Comparison of ENCODE assay signal across 17 cellular contexts in genomic region chr7:86953653-86954336, GRCh38.
DNase-seq lines count a peak whose midpoint lies in the region; ATAC-seq, FAIRE-seq and TF ChIP-seq lines count a peak whose summit lies in the region.
"Had no signal": no experiment of that assay in that cellular context is flagged by ENCODE, and none has a peak within 500 bp of the region (broad histone marks: within the 10 kb centered on the region; RNA-seq: fewer than 3 reads in every experiment).

No MANE protein-coding gene starts in this region.

- TF ChIP-seq EP300 in HepG2 (IDR thresholded peaks at IDR 0.05; ENCODE audit: low read depth in 2 of 2, low read length in 2 of 2): no peak; a peak in 1 of 4 replicates
- no peak for TF ChIP-seq EP300 in HepG2 (CRISPR knock-in tag; IDR thresholded peaks at IDR 0.05; ENCODE audit: borderline replicate concordance)

- H3K36me3 ChIP-seq in HepG2 (replicated peaks in 1 of 2; ENCODE audit: control insufficient read depth in 1 of 2, insufficient read depth in 2 of 2, low read length in 2 of 2) (no peaks in the 10 kb centered on the region), right lobe of liver (no peaks in the 10 kb centered on the region), lung (ENCODE audit: control insufficient read depth in 2 of 2, insufficient read depth in 2 of 2, low read length in 2 of 2) (no peaks in the 10 kb centered on the region), A673 (ENCODE audit: insufficient read depth, low read length, poor library complexity, severe bottlenecking) (no peaks in the 10 kb centered on the region)

- BruUV-seq in HepG2 (replicated peaks; lab: Mats Ljungman, UMichigan): no TSS peak
- BruUV-seq in A673 (replicated peaks; lab: Mats Ljungman, UMichigan): no TSS peak

- no peaks in the 10 kb centered on the region for H4K20me1 ChIP-seq in HepG2 (ENCODE audit: insufficient read depth, low read length)

- H3K4me2 ChIP-seq in HepG2 (ENCODE audit: low read depth, low read length): no peak overlapping the region

- no peak overlapping the region for H2AFZ ChIP-seq in HepG2 (ENCODE audit: low read length)

- H3K79me2 ChIP-seq in HepG2 (ENCODE audit: insufficient read depth, low read length): no peaks in the 10 kb centered on the region

- peaks cover under 1% of the 10 kb centered on the region; the same call in 1 of the 2 replicates for H3K9me3 ChIP-seq in HepG2 (ENCODE audit: low read length)
- no peaks in the 10 kb centered on the region for H3K9me3 ChIP-seq in right lobe of liver
- H3K9me3 ChIP-seq in lung (ENCODE audit: control insufficient read depth in 2 of 2, insufficient read depth in 1 of 2, low read length in 1 of 2): peaks cover 0 to 3% of the 10 kb centered on the region in 2 donors
- H3K9me3 ChIP-seq in A673 (ENCODE audit: low read depth, low read length, poor library complexity, severe bottlenecking): no peaks in the 10 kb centered on the region

- TF ChIP-seq POLR2A in HepG2 (IDR thresholded peaks at IDR 0.05; ENCODE audit: insufficient read depth in 1 of 2, low read depth in 2 of 2, low read length in 2 of 2) (no peak), right lobe of liver (IDR thresholded peaks at IDR 0.05) (no peak)

- no peak for TF ChIP-seq RAD21 in HepG2 (CRISPR knock-in tag; IDR thresholded peaks at IDR 0.05)

- H3K9ac ChIP-seq in HepG2 (ENCODE audit: insufficient read depth, low read depth, low read length): no peak overlapping the region

- in situ Hi-C loops in HepG2 (cut with HindIII; ENCODE audit: extremely low pct_ligation_motif_present, low pct_unique_long_range_greater_than_20kb): no loop called here

- ATAC-seq in HepG2 (no peak), right lobe of liver (no peak), lung (ENCODE audit: insufficient read depth, low FRiP score) (peak; percentile 75)

- no peak overlapping the region for H3K4me3 ChIP-seq in HepG2 (replicated peaks in 1 of 3; ENCODE audit: insufficient read depth in 1 of 3, low read depth in 2 of 3, low read length in 3 of 3)
- H3K4me3 ChIP-seq in right lobe of liver: no peak overlapping the region
- no peak overlapping the region for H3K4me3 ChIP-seq in dorsolateral prefrontal cortex
- no peak overlapping the region for H3K4me3 ChIP-seq in lung
- H3K4me3 ChIP-seq in A673 (ENCODE audit: low read depth, low read length, poor library complexity, severe bottlenecking): no peak overlapping the region

- POLR2A ChIA-PET in HepG2 (lab: Yijun Ruan, JAX) (no interaction called here), A673 (lab: Charles Lee; ENCODE audit: low non-redundant PET) (no interaction called here)

- CTCF ChIA-PET in HepG2 (lab: Yijun Ruan, JAX; ENCODE audit: low intra/inter-chr PET ratio, low total read pairs): no interaction called here
- CTCF ChIA-PET in A673 (lab: Charles Lee): no interaction called here

- H3K4me1 ChIP-seq in HepG2 (ENCODE audit: insufficient read depth, low read length): peaks cover 12% of the 10 kb centered on the region
- no peaks in the 10 kb centered on the region for H3K4me1 ChIP-seq in right lobe of liver
- peaks cover 4 to 6% of the 10 kb centered on the region in 2 donors for H3K4me1 ChIP-seq in lung (ENCODE audit: control insufficient read depth in 2 of 2, insufficient read depth in 2 of 2, low read length in 2 of 2)
- H3K4me1 ChIP-seq in A673 (ENCODE audit: insufficient read depth, low read length, poor library complexity, severe bottlenecking): no peaks in the 10 kb centered on the region

- DNase-seq in HepG2 (ENCODE audit: low spot score) (no peak), right lobe of liver (no peak), dorsolateral prefrontal cortex (no peak), lung (ENCODE audit: low spot score) (no peak), epidermal melanocyte (ENCODE audit: insufficient read length, low spot score) (no peak), A673 (ENCODE audit: low spot score) (no peak), NCI-H1694 (lab: John Stamatoyannopoulos, UW) (no peak), posterior vena cava (ENCODE audit: low spot score) (no peak)
- DNase-seq: KBM-7, NCI-H1092 treated with DMSO at 0.1 percent for 48 hours, NCI-H1436 treated with DMSO at 0.1 percent for 48 hours, NCI-H2029 treated with DMSO at 0.1 percent for 48 hours, NCI-H2171 treated with DMSO at 0.1 percent for 48 hours, NCI-H526, OCI-M1 had no signal

- H3K27me3 ChIP-seq in HepG2 (ENCODE audit: control insufficient read depth in 1 of 2, insufficient read depth in 2 of 2, low read length in 2 of 2) (no peaks in the 10 kb centered on the region), right lobe of liver (no peaks in the 10 kb centered on the region), dorsolateral prefrontal cortex (no peaks in the 10 kb centered on the region), lung (ENCODE audit: control insufficient read depth, insufficient read depth) (no peaks in the 10 kb centered on the region), A673 (replicated peaks; ENCODE audit: insufficient read depth, low read depth, low read length, poor library complexity) (peaks cover 40% of the 10 kb centered on the region)

- intact Hi-C loops in HepG2 (cut with micrococcal nuclease; ENCODE audit: unreplicated experiment): no loop called here
- intact Hi-C loops in right lobe of liver (cut with DNase I): no loop called here
- intact Hi-C loops in dorsolateral prefrontal cortex (cut with DNase I): no loop called here
- intact Hi-C loops in A673 (cut with micrococcal nuclease; ENCODE audit: unreplicated experiment): no loop called here
- intact Hi-C loops in posterior vena cava (cut with DNase I): no loop called here

- H3K27ac ChIP-seq in HepG2 (ENCODE audit: extremely low read length, insufficient read depth, low read length): no peak overlapping the region
- no peak overlapping the region for H3K27ac ChIP-seq in right lobe of liver
- peak overlapping the region in 30 of 59 donors; percentile 1 to 90 (median 30) for H3K27ac ChIP-seq in dorsolateral prefrontal cortex
- H3K27ac ChIP-seq in lung (ENCODE audit: low read depth in 1 of 2, low read length in 1 of 2): no peak overlapping the region
- no peak overlapping the region for H3K27ac ChIP-seq in A673 (ENCODE audit: low read depth, low read length, poor library complexity, severe bottlenecking)

- WGBS in HepG2 (ENCODE audit: low lambda C conversion rate): 44% methylated on average over 3 of the region's 3 CpGs
- 51% methylated on average over 3 of the region's 3 CpGs for whole genome bisulfite sequencing in right lobe of liver (ENCODE audit: insufficient coverage, low coverage, low lambda C conversion rate, missing lambda C conversion rate)
- 62 to 80% methylated on average over 3 of the region's 3 CpGs for WGBS in lung, 2 donors

- TF ChIP-seq CTCF in HepG2 (CRISPR knock-in tag; IDR thresholded peaks at IDR 0.05) (no peak), right lobe of liver (IDR thresholded peaks at IDR 0.05) (no peak), dorsolateral prefrontal cortex (IDR thresholded peaks at IDR 0.05 in 54 of 56, conservative IDR thresholded peaks at IDR 0.05 in 2 of 56; ENCODE audit: low read depth in 1 of 56, partially characterized antibody in 56 of 56) (no peak), lung (IDR thresholded peaks at IDR 0.05; ENCODE audit: control extremely low read depth, extremely low read depth) (no peak), A673 (conservative IDR thresholded peaks at IDR 0.05; ENCODE audit: low read depth, low read length) (no peak)

- FAIRE-seq in HepG2 (lab: Jason Lieb, UNC): no peak
- FAIRE-seq: A204.1, RCC 7860 had no signal

TF ChIP-seq in HepG2, 621 proteins besides CTCF, POLR2A, EP300 and RAD21 (continues in another document):
- peak; percentile 54 for TF ChIP-seq CEBPG (CRISPR knock-in tag; IDR thresholded peaks at IDR 0.05)
- TF ChIP-seq ARID5B (CRISPR knock-in tag; IDR thresholded peaks at IDR 0.05): 0 out of 2 replicates have a peak, but pooled peaks have one; percentile 21
- peak; percentile 28; the same call in 1 of the 2 replicates for TF ChIP-seq ISL2 (CRISPR knock-in tag; IDR thresholded peaks at IDR 0.05)
- TF ChIP-seq FOXP4 (CRISPR knock-in tag; IDR thresholded peaks at IDR 0.05): 0 out of 2 replicates have a peak, but pooled peaks have one; percentile 5

Comparison
In these comparisons a context has a peak if more than half of its experiments do, and no peak if none do; other contexts are left out.
1. H3K27ac ChIP-seq: peak in dorsolateral prefrontal cortex (30 of 59); none in HepG2 (single experiment), right lobe of liver (0 of 3), lung (0 of 2) and A673 (single experiment).